1 cellular context compared by ENCODE assay signal in genomic region chr12:132302466-132303358, GRCh38.
TF ChIP-seq lines count a peak whose summit lies in the region.

No MANE protein-coding gene starts in this region.

TF ChIP-seq in HepG2, 621 proteins besides CTCF, POLR2A, EP300 and RAD21 (continued from another document):
- TF ChIP-seq, protein P1, sequence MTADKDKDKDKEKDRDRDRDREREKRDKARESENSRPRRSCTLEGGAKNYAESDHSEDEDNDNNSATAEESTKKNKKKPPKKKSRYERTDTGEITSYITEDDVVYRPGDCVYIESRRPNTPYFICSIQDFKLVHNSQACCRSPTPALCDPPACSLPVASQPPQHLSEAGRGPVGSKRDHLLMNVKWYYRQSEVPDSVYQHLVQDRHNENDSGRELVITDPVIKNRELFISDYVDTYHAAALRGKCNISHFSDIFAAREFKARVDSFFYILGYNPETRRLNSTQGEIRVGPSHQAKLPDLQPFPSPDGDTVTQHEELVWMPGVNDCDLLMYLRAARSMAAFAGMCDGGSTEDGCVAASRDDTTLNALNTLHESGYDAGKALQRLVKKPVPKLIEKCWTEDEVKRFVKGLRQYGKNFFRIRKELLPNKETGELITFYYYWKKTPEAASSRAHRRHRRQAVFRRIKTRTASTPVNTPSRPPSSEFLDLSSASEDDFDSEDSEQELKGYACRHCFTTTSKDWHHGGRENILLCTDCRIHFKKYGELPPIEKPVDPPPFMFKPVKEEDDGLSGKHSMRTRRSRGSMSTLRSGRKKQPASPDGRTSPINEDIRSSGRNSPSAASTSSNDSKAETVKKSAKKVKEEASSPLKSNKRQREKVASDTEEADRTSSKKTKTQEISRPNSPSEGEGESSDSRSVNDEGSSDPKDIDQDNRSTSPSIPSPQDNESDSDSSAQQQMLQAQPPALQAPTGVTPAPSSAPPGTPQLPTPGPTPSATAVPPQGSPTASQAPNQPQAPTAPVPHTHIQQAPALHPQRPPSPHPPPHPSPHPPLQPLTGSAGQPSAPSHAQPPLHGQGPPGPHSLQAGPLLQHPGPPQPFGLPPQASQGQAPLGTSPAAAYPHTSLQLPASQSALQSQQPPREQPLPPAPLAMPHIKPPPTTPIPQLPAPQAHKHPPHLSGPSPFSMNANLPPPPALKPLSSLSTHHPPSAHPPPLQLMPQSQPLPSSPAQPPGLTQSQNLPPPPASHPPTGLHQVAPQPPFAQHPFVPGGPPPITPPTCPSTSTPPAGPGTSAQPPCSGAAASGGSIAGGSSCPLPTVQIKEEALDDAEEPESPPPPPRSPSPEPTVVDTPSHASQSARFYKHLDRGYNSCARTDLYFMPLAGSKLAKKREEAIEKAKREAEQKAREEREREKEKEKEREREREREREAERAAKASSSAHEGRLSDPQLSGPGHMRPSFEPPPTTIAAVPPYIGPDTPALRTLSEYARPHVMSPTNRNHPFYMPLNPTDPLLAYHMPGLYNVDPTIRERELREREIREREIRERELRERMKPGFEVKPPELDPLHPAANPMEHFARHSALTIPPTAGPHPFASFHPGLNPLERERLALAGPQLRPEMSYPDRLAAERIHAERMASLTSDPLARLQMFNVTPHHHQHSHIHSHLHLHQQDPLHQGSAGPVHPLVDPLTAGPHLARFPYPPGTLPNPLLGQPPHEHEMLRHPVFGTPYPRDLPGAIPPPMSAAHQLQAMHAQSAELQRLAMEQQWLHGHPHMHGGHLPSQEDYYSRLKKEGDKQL (CRISPR knock-in tag; IDR thresholded peaks at IDR 0.05; ENCODE audit: low read depth), result no peak
- TF ChIP-seq ZNF766 (CRISPR knock-in tag; IDR thresholded peaks at IDR 0.05; ENCODE audit: borderline replicate concordance), result no peak
- no peak for TF ChIP-seq ATAD3A (CRISPR knock-in tag; IDR thresholded peaks at IDR 0.05)
- TF ChIP-seq SKI (IDR thresholded peaks at IDR 0.05; ENCODE audit: partially characterized antibody), result no peak
- TF ChIP-seq ZNF30 (CRISPR knock-in tag; IDR thresholded peaks at IDR 0.05), result no peak
- TF ChIP-seq ZNF451 (CRISPR knock-in tag; IDR thresholded peaks at IDR 0.05), result no peak
- TF ChIP-seq, protein P2, sequence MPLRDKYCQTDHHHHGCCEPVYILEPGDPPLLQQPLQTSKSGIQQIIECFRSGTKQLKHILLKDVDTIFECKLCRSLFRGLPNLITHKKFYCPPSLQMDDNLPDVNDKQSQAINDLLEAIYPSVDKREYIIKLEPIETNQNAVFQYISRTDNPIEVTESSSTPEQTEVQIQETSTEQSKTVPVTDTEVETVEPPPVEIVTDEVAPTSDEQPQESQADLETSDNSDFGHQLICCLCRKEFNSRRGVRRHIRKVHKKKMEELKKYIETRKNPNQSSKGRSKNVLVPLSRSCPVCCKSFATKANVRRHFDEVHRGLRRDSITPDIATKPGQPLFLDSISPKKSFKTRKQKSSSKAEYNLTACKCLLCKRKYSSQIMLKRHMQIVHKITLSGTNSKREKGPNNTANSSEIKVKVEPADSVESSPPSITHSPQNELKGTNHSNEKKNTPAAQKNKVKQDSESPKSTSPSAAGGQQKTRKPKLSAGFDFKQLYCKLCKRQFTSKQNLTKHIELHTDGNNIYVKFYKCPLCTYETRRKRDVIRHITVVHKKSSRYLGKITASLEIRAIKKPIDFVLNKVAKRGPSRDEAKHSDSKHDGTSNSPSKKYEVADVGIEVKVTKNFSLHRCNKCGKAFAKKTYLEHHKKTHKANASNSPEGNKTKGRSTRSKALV (CRISPR knock-in tag; IDR thresholded peaks at IDR 0.05), result no peak
- no peak for TF ChIP-seq MIXL1 (CRISPR knock-in tag; IDR thresholded peaks at IDR 0.05)
- no peak for TF ChIP-seq ZNF598 (CRISPR knock-in tag; IDR thresholded peaks at IDR 0.05; ENCODE audit: borderline replicate concordance)
- no peak for TF ChIP-seq NFE2L2 (IDR thresholded peaks at IDR 0.05; ENCODE audit: low read length)
- no peak for TF ChIP-seq ZSCAN20 (CRISPR knock-in tag; IDR thresholded peaks at IDR 0.05; ENCODE audit: borderline replicate concordance)
